18 cellular contexts compared by ENCODE assay signal in genomic region chr1:186976700-186977099, GRCh38.
"Had no signal": no experiment of that assay in that cellular context is flagged by ENCODE, and none has a peak within 500 bp of the region (broad histone marks: within the 10 kb centered on the region; RNA-seq: fewer than 3 reads in every experiment).

No MANE protein-coding gene starts in this region.

- H3K36me3 ChIP-seq: gastrocnemius medialis had no signal

- H3K9me3 ChIP-seq: gastrocnemius medialis, testis had no signal

- H3K27ac ChIP-seq: gastrocnemius medialis had no signal

- ATAC-seq: activated CD4-positive, alpha-beta T cell treated with anti-CD3 and anti-CD28 coated beads for 36 hours; activated T-cell treated with anti-CD3 and anti-CD28 coated beads, Interleukin-2, amount 50 U/mL, for 72 hours; gastrocnemius medialis; left cardiac atrium; natural killer cell; sciatic nerve had no signal

- DNase-seq: activated CD4-positive, alpha-beta T cell treated with anti-CD3 and anti-CD28 coated beads for 36 hours; activated CD4-positive, CD25-positive, alpha-beta regulatory T cell; activated naive CD4-positive, alpha-beta T cell treated with Interleukin-2 at 50 U/mL for 16 hours; activated T-cell treated with anti-CD3 and anti-CD28 coated beads for 4 hours; activated T-cell treated with anti-CD3 and anti-CD28 coated beads, Interleukin-2, amount 50 U/mL, for 72 hours; anterior cingulate cortex; effector CD8-positive, alpha-beta T cell; gastrocnemius medialis; glutamatergic neuron; left cardiac atrium; midbrain; natural killer cell; retina; small intestine; stimulated activated naive CD4-positive, alpha-beta T cell treated with Interleukin-2 at 50 U/mL for 16 hours; testis; trophoblast cell had no signal

- H3K4me3 ChIP-seq: gastrocnemius medialis, testis had no signal

- H3K4me1 ChIP-seq: gastrocnemius medialis had no signal

- H3K27me3 ChIP-seq: gastrocnemius medialis, testis had no signal
